Comparison of ENCODE assay signal across 12 cellular contexts in genomic region chr9:91740713-91741112, GRCh38.
DNase-seq lines count a peak whose midpoint lies in the region; ATAC-seq and TF ChIP-seq lines count a peak whose summit lies in the region.
"Had no signal": no experiment of that assay in that cellular context is flagged by ENCODE, and none has a peak within 500 bp of the region (broad histone marks: within the 10 kb centered on the region; RNA-seq: fewer than 3 reads in every experiment).

No MANE protein-coding gene starts in this region.

- no peaks in the 10 kb centered on the region for H3K79me2 ChIP-seq in GM23248 (ENCODE audit: insufficient read depth)
- H3K79me2 ChIP-seq in smooth muscle cell (ENCODE audit: low read depth), result no peaks in the 10 kb centered on the region

- no peak overlapping the region for H3K4me3 ChIP-seq in GM23248
- no peak overlapping the region for H3K4me3 ChIP-seq in colonic mucosa
- H3K4me3 ChIP-seq in right atrium auricular region, result no peak overlapping the region
- no peak overlapping the region for H3K4me3 ChIP-seq in smooth muscle cell
- H3K4me3 ChIP-seq: prostate gland had no signal

- no peak overlapping the region for H3K4me3 Mint-ChIP-seq in HFFc6
- H3K4me3 Mint-ChIP-seq: activated naive CD8-positive, alpha-beta T cell treated with anti-CD3 and anti-CD28 coated beads for 36 hours had no signal

- H3F3A ChIP-seq in GM23248 (ENCODE audit: insufficient read depth), result peaks cover 13% of the 10 kb centered on the region; the same call in 1 of the 2 replicates
- no peaks in the 10 kb centered on the region for H3F3A ChIP-seq in smooth muscle cell (ENCODE audit: low read depth)

- intact Hi-C loops in colonic mucosa (cut with DNase I), result no loop called here

- peaks cover 12% of the 10 kb centered on the region for H3K4me1 ChIP-seq in GM23248 (ENCODE audit: insufficient read depth)
- no peaks in the 10 kb centered on the region for H3K4me1 ChIP-seq in colonic mucosa
- no peaks in the 10 kb centered on the region for H3K4me1 ChIP-seq in right atrium auricular region
- H3K4me1 ChIP-seq in smooth muscle cell (ENCODE audit: low read depth), result no peaks in the 10 kb centered on the region
- H3K4me1 ChIP-seq: prostate gland had no signal

- ATAC-seq in GM19395 (IDR thresholded peaks at IDR 0.05; ENCODE audit: unreplicated experiment) (no peak), HG03571 (IDR thresholded peaks at IDR 0.05; ENCODE audit: unreplicated experiment) (no peak)

- H3K27me3 ChIP-seq in GM23248 (replicated peaks; ENCODE audit: insufficient read depth) (no peaks in the 10 kb centered on the region), colonic mucosa (no peaks in the 10 kb centered on the region), right atrium auricular region (no peaks in the 10 kb centered on the region), smooth muscle cell (ENCODE audit: low read depth) (no peaks in the 10 kb centered on the region)

- no peaks in the 10 kb centered on the region for H4K20me1 ChIP-seq in GM23248 (ENCODE audit: insufficient read depth)
- H4K20me1 ChIP-seq in smooth muscle cell (ENCODE audit: low read depth), result no peaks in the 10 kb centered on the region

- H3K9ac ChIP-seq in GM23248 (no peak overlapping the region), colonic mucosa (ENCODE audit: low read depth in 2 of 2, low read length in 2 of 2) (no peak overlapping the region), smooth muscle cell (ENCODE audit: low read depth) (no peak overlapping the region)

- H2AFZ ChIP-seq in GM23248 (no peak overlapping the region), smooth muscle cell (ENCODE audit: low read depth) (no peak overlapping the region)

- peaks cover 9% of the 10 kb centered on the region for H3K4me1 Mint-ChIP-seq in HFFc6 (ENCODE audit: low read depth)
- H3K4me1 Mint-ChIP-seq: activated naive CD8-positive, alpha-beta T cell treated with anti-CD3 and anti-CD28 coated beads for 36 hours had no signal

- no peaks in the 10 kb centered on the region for H3K9me3 ChIP-seq in GM23248 (ENCODE audit: low read depth)
- no peaks in the 10 kb centered on the region for H3K9me3 ChIP-seq in colonic mucosa
- no peaks in the 10 kb centered on the region for H3K9me3 ChIP-seq in right atrium auricular region
- no peaks in the 10 kb centered on the region for H3K9me3 ChIP-seq in smooth muscle cell (replicated peaks; ENCODE audit: low read depth)
- H3K9me3 ChIP-seq: prostate gland had no signal

- H3K36me3 ChIP-seq in GM23248 (ENCODE audit: low read depth) (no peaks in the 10 kb centered on the region), colonic mucosa (no peaks in the 10 kb centered on the region), right atrium auricular region (no peaks in the 10 kb centered on the region), smooth muscle cell (ENCODE audit: low read depth) (no peaks in the 10 kb centered on the region)
- H3K36me3 ChIP-seq: prostate gland had no signal

- H3K27ac ChIP-seq in GM23248 (no peak overlapping the region), colonic mucosa (no peak overlapping the region), right atrium auricular region (no peak overlapping the region), smooth muscle cell (ENCODE audit: low read depth) (no peak overlapping the region)
- H3K27ac ChIP-seq: prostate gland had no signal

- H3K27me3 Mint-ChIP-seq in HFFc6 (ENCODE audit: insufficient read depth), result peaks cover 14% of the 10 kb centered on the region
- H3K27me3 Mint-ChIP-seq: activated naive CD8-positive, alpha-beta T cell treated with anti-CD3 and anti-CD28 coated beads for 36 hours had no signal

- 37 to 41% methylated on average over 10 of the region's 10 CpGs for WGBS in GM23248 (ENCODE audit: low coverage in 1 of 2, low lambda C conversion rate in 2 of 2, missing lambda C conversion rate in 2 of 2), 2 experiments
- WGBS in smooth muscle cell (ENCODE audit: low lambda C conversion rate), result 80% methylated on average over 10 of the region's 10 CpGs

- TF ChIP-seq CTCF in colonic mucosa (IDR thresholded peaks at IDR 0.05) (no peak), right atrium auricular region (IDR thresholded peaks at IDR 0.05) (peak in 1 of 2 donors; percentile 42), smooth muscle cell (IDR thresholded peaks at IDR 0.05; ENCODE audit: borderline replicate concordance, insufficient read depth, poor library complexity, severe bottlenecking) (peak; percentile 17), HFFc6 (IDR thresholded peaks at IDR 0.05) (no peak)

- H3K27ac Mint-ChIP-seq in HFFc6, result no peak overlapping the region
- H3K27ac Mint-ChIP-seq: activated naive CD8-positive, alpha-beta T cell treated with anti-CD3 and anti-CD28 coated beads for 36 hours had no signal

- DNase-seq in GM23248 (peak; percentile 79), colonic mucosa (peak; percentile 34), right atrium auricular region (ENCODE audit: low spot score) (peak; percentile 64), smooth muscle cell (lab: John Stamatoyannopoulos, UW; ENCODE audit: unreplicated experiment) (no peak), HFFc6 (no peak), NCI-H2227 (lab: John Stamatoyannopoulos, UW; ENCODE audit: unreplicated experiment) (no peak)
- DNase-seq: activated naive CD8-positive, alpha-beta T cell treated with anti-CD3 and anti-CD28 coated beads for 36 hours; kidney; NCI-H187 treated with DMSO at 0.1 percent for 48 hours had no signal

- H3K4me2 ChIP-seq in GM23248 (ENCODE audit: unreplicated experiment) (no peak overlapping the region), smooth muscle cell (no peak overlapping the region)

- in situ Hi-C loops in GM23248 (cut with MboI), result no loop called here

- no peaks in the 10 kb centered on the region for H3K36me3 Mint-ChIP-seq in HFFc6 (ENCODE audit: low read depth)
- H3K36me3 Mint-ChIP-seq: activated naive CD8-positive, alpha-beta T cell treated with anti-CD3 and anti-CD28 coated beads for 36 hours had no signal

- H3K9me3 Mint-ChIP-seq in HFFc6, result no peaks in the 10 kb centered on the region
- H3K9me3 Mint-ChIP-seq: activated naive CD8-positive, alpha-beta T cell treated with anti-CD3 and anti-CD28 coated beads for 36 hours had no signal

- H3K9me2 ChIP-seq in GM23248 (ENCODE audit: insufficient read depth), result no peaks in the 10 kb centered on the region

Comparison
In these comparisons a context has a peak if more than half of its experiments do, and no peak if none do; other contexts are left out.
1. DNase-seq: peak in GM23248 (single experiment), colonic mucosa (single experiment) and right atrium auricular region (single experiment); none in smooth muscle cell (single experiment), HFFc6 (single experiment) and NCI-H2227 (single experiment).